21 cellular contexts compared by ENCODE assay signal in the genomic region with DNA sequence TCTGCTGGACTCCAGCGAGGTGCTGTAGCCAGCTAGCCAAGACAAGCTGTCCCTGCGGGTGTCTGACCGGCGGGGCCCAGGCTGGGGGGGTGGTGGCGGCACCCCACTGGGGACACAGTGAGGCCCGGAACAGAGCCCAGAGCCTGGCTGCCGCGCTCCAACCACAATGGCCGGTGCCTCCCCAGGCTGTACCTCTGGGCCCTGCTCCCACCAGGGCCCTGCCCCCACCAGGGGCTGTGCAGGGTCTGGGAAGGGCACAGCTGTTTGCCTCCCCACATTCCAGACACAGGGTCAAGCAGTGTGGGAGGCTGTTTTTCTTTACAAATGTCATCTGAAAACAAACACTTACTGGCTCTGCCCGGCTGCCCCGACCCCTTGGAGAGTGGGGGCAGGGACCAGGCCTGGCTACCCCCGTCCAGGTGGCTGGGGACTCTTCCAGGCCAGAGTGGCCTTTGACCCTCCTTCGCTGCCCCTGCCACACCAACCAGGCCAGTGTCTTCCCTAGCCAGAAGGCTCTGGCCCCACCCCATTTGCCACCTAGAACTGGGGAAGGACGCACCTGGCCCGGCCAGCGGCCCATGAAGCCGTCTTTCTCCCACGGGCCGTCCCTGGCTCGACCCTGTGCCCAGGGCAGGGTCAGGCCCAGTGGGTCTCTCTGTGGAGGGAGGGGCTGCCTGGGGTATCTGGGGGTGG. TPM values are rescaled to one million over a fixed set of nuclear protein-coding genes. Genes with fewer than 3 reads are reported as not detected.
DNase-seq lines count a peak whose midpoint lies in the region; ATAC-seq and TF ChIP-seq lines count a peak whose summit lies in the region.
"Had no signal": no experiment of that assay in that cellular context is flagged by ENCODE, and none has a peak within 500 bp of the region (broad histone marks: within the 10 kb centered on the region; RNA-seq: fewer than 3 reads in every experiment).

No MANE protein-coding gene starts in this region.

- TF ChIP-seq CTCF in Panc1 (IDR thresholded peaks at IDR 0.05) (no peak), right lobe of liver (IDR thresholded peaks at IDR 0.05) (no peak)

- no TSS peak for BruUV-seq in Panc1 (replicated peaks; lab: Mats Ljungman, UMichigan)

- no peak overlapping the region for H2AK5ac ChIP-seq in trophoblast cell (ENCODE audit: low read length)

- no peak overlapping the region for H4K12ac ChIP-seq in trophoblast cell (ENCODE audit: low read depth, low read length)

- no peak overlapping the region for H2BK12ac ChIP-seq in trophoblast cell (ENCODE audit: low read length)

- no peak overlapping the region for H3K23ac ChIP-seq in trophoblast cell (ENCODE audit: low read length)

- no peak overlapping the region for H3K14ac ChIP-seq in trophoblast cell (ENCODE audit: low read length)

- no peak overlapping the region for H3K9ac ChIP-seq in trophoblast cell (ENCODE audit: low read length)
- H3K9ac ChIP-seq: BLaER1 had no signal

- H3K18ac ChIP-seq in trophoblast cell (ENCODE audit: low read length), result no peak overlapping the region

- intact Hi-C loops in Panc1 (cut with micrococcal nuclease; ENCODE audit: unreplicated experiment), result no loop called here
- intact Hi-C loops in right lobe of liver (cut with DNase I), result no loop called here

- in situ Hi-C loops in Panc1 (cut with HindIII; ENCODE audit: low pct_unique_long_range_greater_than_20kb, low sequenced_read_pairs), result no loop called here

- H3K4ac ChIP-seq in trophoblast cell (ENCODE audit: low read depth, low read length), result peak overlapping the region; percentile 83

- no peak for TF ChIP-seq POLR2A in right lobe of liver (IDR thresholded peaks at IDR 0.05)

- no peaks in the 10 kb centered on the region for H3K36me3 ChIP-seq in Panc1 (ENCODE audit: control insufficient read depth, insufficient read depth, low read length)
- no peaks in the 10 kb centered on the region for H3K36me3 ChIP-seq in right lobe of liver
- no peaks in the 10 kb centered on the region for H3K36me3 ChIP-seq in trophoblast cell (ENCODE audit: control insufficient read depth in 1 of 2, insufficient read depth in 2 of 2, low read length in 2 of 2)
- H3K36me3 ChIP-seq: BE2C, BLaER1 had no signal

- CTCF ChIA-PET in Panc1 (lab: Charles Lee), result interaction anchor here (0.6 to 1.1 kb wide), 2 partner anchors 162 to 560 kb away, joined by 3 read pairs; no protein-coding TSS in a partner anchor

- POLR2A ChIA-PET in Panc1 (lab: Charles Lee), result no interaction called here

- H3K27me3 ChIP-seq in Panc1 (ENCODE audit: control insufficient read depth, insufficient read depth, low read length), result no peaks in the 10 kb centered on the region
- no peaks in the 10 kb centered on the region for H3K27me3 ChIP-seq in right lobe of liver
- no peaks in the 10 kb centered on the region for H3K27me3 ChIP-seq in trophoblast cell (ENCODE audit: insufficient read depth, low read length)
- H3K27me3 ChIP-seq: BE2C, BLaER1 had no signal

- H2BK5ac ChIP-seq in trophoblast cell (ENCODE audit: low read depth, low read length, poor library complexity), result no peak overlapping the region

- peaks cover 7% of the 10 kb centered on the region for H3K79me1 ChIP-seq in trophoblast cell (ENCODE audit: low read length)

- DNase-seq in Panc1 (ENCODE audit: low read depth, low spot score) (no peak), left lobe of liver (ENCODE audit: low spot score) (no peak), right lobe of liver (no peak), trophoblast cell (no peak), HuH-7 (ENCODE audit: low spot score) (no peak), cerebellar cortex (ENCODE audit: low spot score) (no peak)
- DNase-seq: 8988T; ACHN; BE2C; C1 segment of cervical spinal cord; Caco-2; Calu3; CD4-positive, CD25-positive, alpha-beta regulatory T cell; DMS79 treated with DMSO at 0.1 percent for 48 hours; GF-D8 had no signal

- no peak overlapping the region for H3K4me2 ChIP-seq in trophoblast cell (ENCODE audit: low read length)
- H3K4me2 ChIP-seq: BLaER1 had no signal

- no peaks in the 10 kb centered on the region for H3K79me2 ChIP-seq in trophoblast cell (ENCODE audit: control insufficient read depth, insufficient read depth, low read length, poor library complexity)

- H3K27ac ChIP-seq in Panc1 (ENCODE audit: low read length) (no peak overlapping the region), right lobe of liver (no peak overlapping the region), trophoblast cell (ENCODE audit: low read depth, low read length) (no peak overlapping the region)
- H3K27ac ChIP-seq: BLaER1 had no signal

- no peak overlapping the region for H3K4me3 ChIP-seq in Panc1 (ENCODE audit: low read depth in 2 of 2, low read length in 2 of 2)
- no peak overlapping the region for H3K4me3 ChIP-seq in right lobe of liver
- H3K4me3 ChIP-seq in trophoblast cell (ENCODE audit: low read depth, low read length), result no peak overlapping the region
- H3K4me3 ChIP-seq: BLaER1 had no signal

- WGBS in right lobe of liver (ENCODE audit: insufficient coverage, low coverage, low lambda C conversion rate, missing lambda C conversion rate), result no CpG with 5 or more reads among the region's 20 CpGs
- no CpG with 5 or more reads among the region's 20 CpGs for WGBS in trophoblast cell (ENCODE audit: extremely low coverage, insufficient coverage, insufficient read length)

- H4K91ac ChIP-seq in trophoblast cell (ENCODE audit: low read depth, low read length), result peak overlapping the region; percentile 99

- peak; percentile 17 for ATAC-seq in Panc1
- ATAC-seq in left lobe of liver, result peak; percentile 20
- ATAC-seq in right lobe of liver, result peak in 3 of 4 donors; percentile 8 to 42 (median 10)
- ATAC-seq in HG03457 (IDR thresholded peaks at IDR 0.05; ENCODE audit: unreplicated experiment), result no peak
- ATAC-seq in HG03159 (IDR thresholded peaks at IDR 0.05; ENCODE audit: unreplicated experiment), result no peak
- ATAC-seq: CD8-positive, alpha-beta T cell had no signal

- H3K4me1 ChIP-seq in Panc1 (ENCODE audit: control insufficient read depth, insufficient read depth, low read length) (no peaks in the 10 kb centered on the region), right lobe of liver (no peaks in the 10 kb centered on the region), trophoblast cell (ENCODE audit: control insufficient read depth in 1 of 2, insufficient read depth in 2 of 2, low read length in 2 of 2) (peaks cover 2 to 4% of the 10 kb centered on the region in 2 experiments)
- H3K4me1 ChIP-seq: BE2C, BLaER1, Caco-2 had no signal

- H2AFZ ChIP-seq in trophoblast cell (ENCODE audit: insufficient read depth, low read length, poor library complexity), result no peak overlapping the region

- H2BK120ac ChIP-seq in trophoblast cell (ENCODE audit: insufficient read depth, low read length, poor library complexity), result peak overlapping the region; percentile 90

- H4K8ac ChIP-seq in trophoblast cell (ENCODE audit: low read depth, low read length), result no peak overlapping the region

- no peaks in the 10 kb centered on the region for H3K9me3 ChIP-seq in Panc1 (ENCODE audit: control insufficient read depth, insufficient read depth, low read depth, low read length)
- H3K9me3 ChIP-seq in right lobe of liver, result no peaks in the 10 kb centered on the region
- no peaks in the 10 kb centered on the region for H3K9me3 ChIP-seq in trophoblast cell (ENCODE audit: insufficient read depth, low read depth, low read length)
- H3K9me3 ChIP-seq: BE2C, BLaER1, Caco-2 had no signal

RNA-seq across cellular contexts. Expression of a gene that starts 14.6 kb away (rescaled TPM):
- total RNA-seq in Panc1 (2021; ENCODE audit: unreplicated experiment) (1,268 TPM), left lobe of liver (199 TPM), right lobe of liver (100 to 1,000 TPM; 143 to 898 (median 229) TPM)
- polyA plus RNA-seq in Panc1 (2012; ENCODE audit: insufficient read length), result 3,677 TPM
- 14,456 and 15,696 TPM in 2 replicates for polyA plus RNA-seq in trophoblast cell (2013)
- total RNA-seq: A673; CD8-positive, alpha-beta T cell had no signal
- polyA plus RNA-seq: CD14-positive monocyte; CD4-positive, CD25-positive, alpha-beta regulatory T cell had no signal

RNA-seq across cellular contexts. Expression of a gene that starts 35.9 kb away (rescaled TPM):
- total RNA-seq in Panc1 (2021; ENCODE audit: unreplicated experiment) (123 TPM), left lobe of liver (47.2 TPM), right lobe of liver (100 to 1,000 TPM in 1 of 6 experiments, 10 to 100 TPM in 5; 23.1 to 121 (median 36.4) TPM)
- polyA plus RNA-seq in Panc1 (2012; ENCODE audit: insufficient read length), result 200 TPM
- polyA plus RNA-seq in trophoblast cell (2013), result 99.0 and 101 TPM in 2 replicates

Comparison
In these comparisons a context has a peak if more than half of its experiments do, and no peak if none do; other contexts are left out.
1. ATAC-seq: peak in Panc1 (single experiment), left lobe of liver (single experiment) and right lobe of liver (3 of 4); none in HG03457 (single experiment) and HG03159 (single experiment).